8 cellular contexts compared by ENCODE assay signal in the genomic region with DNA sequence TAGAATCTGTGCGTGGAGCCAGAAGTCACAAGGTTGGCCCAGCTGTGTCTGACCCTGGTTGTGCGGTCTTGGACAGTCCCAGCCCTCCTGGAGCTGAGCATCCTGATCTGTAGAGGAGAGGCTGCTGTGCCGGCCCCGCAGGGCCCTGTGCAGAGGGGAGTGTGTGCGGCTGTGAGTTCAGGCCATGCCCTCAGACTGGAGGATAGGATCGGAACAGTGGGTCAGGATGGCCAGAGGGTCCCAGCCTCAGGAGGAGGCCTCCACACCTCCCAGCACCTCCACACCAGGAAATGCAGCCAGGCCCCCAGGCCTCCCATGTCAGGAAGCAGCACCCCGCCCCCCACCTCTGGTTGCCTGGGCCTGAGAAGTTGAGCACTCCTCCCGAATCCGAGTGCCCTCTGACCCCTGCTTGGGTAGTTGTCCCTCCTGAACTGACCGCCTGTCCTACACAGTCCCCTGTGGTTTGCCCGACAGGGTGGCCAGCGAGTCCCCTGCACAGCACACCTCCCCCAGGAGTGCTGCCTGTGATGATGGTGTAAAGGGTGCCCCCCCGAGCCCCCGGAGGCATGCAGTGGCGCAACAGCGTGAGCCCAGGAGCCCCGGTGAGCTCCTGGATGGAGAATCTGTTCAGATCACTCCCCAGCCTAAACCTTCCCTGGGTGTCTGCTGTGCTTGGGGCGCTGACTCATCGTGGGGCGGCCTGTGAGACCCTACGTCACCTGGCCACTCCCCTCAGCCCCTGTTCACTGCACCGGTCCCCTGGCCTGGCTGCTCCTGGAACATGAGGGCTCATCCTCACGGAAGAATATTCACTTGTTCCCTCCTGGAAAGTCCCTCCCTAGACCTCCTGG.
A peak's percentile ranks its signal among the peaks of the same experiment; 100 is the strongest.
DNase-seq lines count a peak whose midpoint lies in the region; ATAC-seq and TF ChIP-seq lines count a peak whose summit lies in the region.

No MANE protein-coding gene starts in this region.

- H3K27ac ChIP-seq in VCaP (peak overlapping the region; percentile 2; the same call in 1 of the 2 replicates), esophagus (ENCODE audit: low read depth in 2 of 2, low read length in 1 of 2) (peak overlapping the region; percentile 82 to 92), prostate gland (peak overlapping the region; percentile 80 to 90)

- TF ChIP-seq POLR2A in prostate gland (IDR thresholded peaks at IDR 0.05), result peak; percentile 33

- H3K4me3 ChIP-seq in HFF-Myc (replicated peaks; ENCODE audit: low read depth, low read length), result peak overlapping the region; percentile 6
- no peak overlapping the region for H3K4me3 ChIP-seq in esophagus (ENCODE audit: low read depth in 1 of 2, low read length in 2 of 2)
- H3K4me3 ChIP-seq in prostate gland, result no peak overlapping the region

- intact Hi-C loops in prostate gland (cut with DNase I), result loop anchor here (5.0 kb wide), 2 partner anchors 51 to 94 kb away; no protein-coding TSS in a partner anchor

- TF ChIP-seq CTCF in HFF-Myc (IDR thresholded peaks at IDR 0.05; ENCODE audit: low read depth, low read length, missing control alignments) (no peak), VCaP (conservative IDR thresholded peaks at IDR 0.05) (no peak), prostate gland (IDR thresholded peaks at IDR 0.05) (no peak)

- no peak for ATAC-seq in GM19395 (IDR thresholded peaks at IDR 0.05; ENCODE audit: unreplicated experiment)

- no peaks in the 10 kb centered on the region for H3K9me3 ChIP-seq in esophagus (ENCODE audit: control insufficient read depth in 2 of 2, insufficient read depth in 1 of 2, low read depth in 1 of 2, low read length in 1 of 2)
- H3K9me3 ChIP-seq in prostate gland, result no peaks in the 10 kb centered on the region

- WGBS in esophagus, 2 donors, result 47 to 49% methylated on average over 23 of the region's 23 CpGs
- 48% methylated on average over 21 of the region's 23 CpGs for WGBS in prostate gland

- H3K27me3 ChIP-seq in esophagus (ENCODE audit: control insufficient read depth in 1 of 2, insufficient read depth in 2 of 2, low read length in 2 of 2) (no peaks in the 10 kb centered on the region), prostate gland (replicated peaks; ENCODE audit: insufficient read depth) (no peaks in the 10 kb centered on the region)

- DNase-seq in HFF-Myc (ENCODE audit: extremely low read depth, low read depth), result no peak
- peak; percentile 55 for DNase-seq in prostate gland (ENCODE audit: low spot score)
- no peak for DNase-seq in NCI-H146 treated with DMSO at 0.1 percent for 48 hours (lab: John Stamatoyannopoulos, UW; ENCODE audit: unreplicated experiment)
- no peak for DNase-seq in NCI-H2107 treated with DMSO at 0.1 percent for 48 hours (lab: John Stamatoyannopoulos, UW; ENCODE audit: unreplicated experiment)
- no peak for DNase-seq in SIG-M5 treated with dmso at 0.1 percent for 504 hours (lab: John Stamatoyannopoulos, UW; ENCODE audit: unreplicated experiment)

- H3K4me1 ChIP-seq in esophagus (ENCODE audit: control insufficient read depth in 2 of 2, insufficient read depth in 2 of 2, low read length in 1 of 2) (peaks cover 27 to 73% of the 10 kb centered on the region in 2 donors), prostate gland (replicated peaks) (peaks cover 17% of the 10 kb centered on the region)

- no peaks in the 10 kb centered on the region for H3K36me3 ChIP-seq in esophagus (ENCODE audit: control insufficient read depth in 2 of 2, insufficient read depth in 2 of 2, low read length in 1 of 2)
- H3K36me3 ChIP-seq in prostate gland, result no peaks in the 10 kb centered on the region

Comparison
In these comparisons a context has a peak if more than half of its experiments do, and no peak if none do; other contexts are left out.
1. H3K27ac ChIP-seq: peak in every context shown above with its lines; median percentile 87 in esophagus; 85 in prostate gland; 2 in VCaP.